1 cellular context compared by ENCODE assay signal in the genomic region with DNA sequence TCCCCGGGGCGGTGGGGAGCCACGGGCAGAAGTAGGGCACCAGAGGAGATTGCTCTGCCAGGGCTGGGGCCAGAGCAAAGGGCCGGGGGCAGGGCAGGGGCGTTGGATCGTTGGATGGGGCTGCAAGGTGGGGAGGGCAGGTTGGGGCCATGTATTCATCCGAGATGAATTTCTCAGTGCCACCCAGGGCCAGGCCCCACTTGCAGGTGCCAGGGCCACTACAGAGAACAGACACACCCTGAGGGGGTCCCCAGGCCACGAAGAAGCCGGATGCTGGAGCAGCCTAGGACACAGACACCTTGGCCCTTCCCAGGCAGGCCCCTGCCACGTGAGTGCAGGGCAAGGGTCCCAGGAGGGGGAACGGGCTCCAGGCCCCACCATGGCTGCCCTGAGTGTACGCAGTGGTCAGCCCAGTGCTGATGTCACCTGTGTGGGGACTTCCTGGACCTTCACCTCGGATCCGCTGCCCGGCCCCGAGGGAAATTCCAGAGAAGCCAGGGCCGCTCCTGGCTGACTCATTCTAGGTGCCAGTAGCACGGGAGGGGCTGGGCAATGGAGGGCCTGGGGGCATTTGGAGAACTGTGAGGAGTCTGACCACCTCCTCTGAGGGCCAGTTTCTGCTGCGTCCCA.
A peak's percentile ranks its signal among the peaks of the same experiment; 100 is the strongest.
TF ChIP-seq lines count a peak whose summit lies in the region.

No MANE protein-coding gene starts in this region.

TF ChIP-seq in HepG2, 621 proteins besides CTCF, POLR2A, EP300 and RAD21 (continued from another document and continues in another):
- no peak for TF ChIP-seq LCORL (IDR thresholded peaks at IDR 0.05)
- peak; percentile 85 for TF ChIP-seq LCORL (CRISPR knock-in tag; IDR thresholded peaks at IDR 0.05)
- TF ChIP-seq CHCHD3 (CRISPR knock-in tag; IDR thresholded peaks at IDR 0.05): no peak
- TF ChIP-seq MXI1 (IDR thresholded peaks at IDR 0.05; ENCODE audit: borderline replicate concordance, low read depth, low read length): peak; percentile 53; the same call in 1 of the 3 replicates
- TF ChIP-seq ZNF678 (CRISPR knock-in tag; IDR thresholded peaks at IDR 0.05): no peak
- peak; percentile 91 for TF ChIP-seq HIVEP1 (CRISPR knock-in tag; IDR thresholded peaks at IDR 0.05)
- no peak for TF ChIP-seq KDM5A (IDR thresholded peaks at IDR 0.05; ENCODE audit: borderline replicate concordance, low read length)
- no peak; the same call in 1 of the 2 replicates for TF ChIP-seq LBX2 (CRISPR knock-in tag; IDR thresholded peaks at IDR 0.05; ENCODE audit: borderline replicate concordance)
- no peak for TF ChIP-seq ZKSCAN5 (CRISPR knock-in tag; IDR thresholded peaks at IDR 0.05)
- 0 out of 2 replicates have a peak, but pooled peaks have one; percentile 26 for TF ChIP-seq PPARG (CRISPR knock-in tag; conservative IDR thresholded peaks at IDR 0.05)
- no peak for TF ChIP-seq ZNF569 (CRISPR knock-in tag; IDR thresholded peaks at IDR 0.05; ENCODE audit: borderline replicate concordance)
- no peak for TF ChIP-seq HNRNPK (IDR thresholded peaks at IDR 0.05; ENCODE audit: low read depth, low read length, poor library complexity, severe bottlenecking)
- TF ChIP-seq, protein P1, sequence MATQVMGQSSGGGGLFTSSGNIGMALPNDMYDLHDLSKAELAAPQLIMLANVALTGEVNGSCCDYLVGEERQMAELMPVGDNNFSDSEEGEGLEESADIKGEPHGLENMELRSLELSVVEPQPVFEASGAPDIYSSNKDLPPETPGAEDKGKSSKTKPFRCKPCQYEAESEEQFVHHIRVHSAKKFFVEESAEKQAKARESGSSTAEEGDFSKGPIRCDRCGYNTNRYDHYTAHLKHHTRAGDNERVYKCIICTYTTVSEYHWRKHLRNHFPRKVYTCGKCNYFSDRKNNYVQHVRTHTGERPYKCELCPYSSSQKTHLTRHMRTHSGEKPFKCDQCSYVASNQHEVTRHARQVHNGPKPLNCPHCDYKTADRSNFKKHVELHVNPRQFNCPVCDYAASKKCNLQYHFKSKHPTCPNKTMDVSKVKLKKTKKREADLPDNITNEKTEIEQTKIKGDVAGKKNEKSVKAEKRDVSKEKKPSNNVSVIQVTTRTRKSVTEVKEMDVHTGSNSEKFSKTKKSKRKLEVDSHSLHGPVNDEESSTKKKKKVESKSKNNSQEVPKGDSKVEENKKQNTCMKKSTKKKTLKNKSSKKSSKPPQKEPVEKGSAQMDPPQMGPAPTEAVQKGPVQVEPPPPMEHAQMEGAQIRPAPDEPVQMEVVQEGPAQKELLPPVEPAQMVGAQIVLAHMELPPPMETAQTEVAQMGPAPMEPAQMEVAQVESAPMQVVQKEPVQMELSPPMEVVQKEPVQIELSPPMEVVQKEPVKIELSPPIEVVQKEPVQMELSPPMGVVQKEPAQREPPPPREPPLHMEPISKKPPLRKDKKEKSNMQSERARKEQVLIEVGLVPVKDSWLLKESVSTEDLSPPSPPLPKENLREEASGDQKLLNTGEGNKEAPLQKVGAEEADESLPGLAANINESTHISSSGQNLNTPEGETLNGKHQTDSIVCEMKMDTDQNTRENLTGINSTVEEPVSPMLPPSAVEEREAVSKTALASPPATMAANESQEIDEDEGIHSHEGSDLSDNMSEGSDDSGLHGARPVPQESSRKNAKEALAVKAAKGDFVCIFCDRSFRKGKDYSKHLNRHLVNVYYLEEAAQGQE (IDR thresholded peaks at IDR 0.05; ENCODE audit: borderline replicate concordance in 1 of 2, low read depth in 1 of 2, low read length in 2 of 2): no peak
- TF ChIP-seq ZFP82 (CRISPR knock-in tag; IDR thresholded peaks at IDR 0.05; ENCODE audit: borderline replicate concordance): 0 out of 2 replicates have a peak, but pooled peaks have one; percentile 30
- no peak for TF ChIP-seq PCBP1 (IDR thresholded peaks at IDR 0.05; ENCODE audit: borderline replicate concordance, low read depth, low read length)
- TF ChIP-seq ZFX (CRISPR knock-in tag; IDR thresholded peaks at IDR 0.05; ENCODE audit: low read depth): peak; percentile 77
- TF ChIP-seq ZNF180 (CRISPR knock-in tag; IDR thresholded peaks at IDR 0.05; ENCODE audit: borderline replicate concordance, low read depth): no peak
- TF ChIP-seq, protein P2, sequence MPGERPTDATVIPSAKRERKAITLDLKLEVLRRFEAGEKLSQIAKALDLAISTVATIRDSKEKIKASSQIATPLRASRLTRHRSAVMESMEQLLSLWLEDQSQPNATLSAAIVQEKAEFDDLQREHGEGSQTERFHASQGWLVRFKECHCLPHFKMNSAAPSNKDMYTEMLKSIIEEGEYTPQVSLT (CRISPR knock-in tag; IDR thresholded peaks at IDR 0.05; ENCODE audit: borderline replicate concordance, low read depth): no peak
- TF ChIP-seq ZNF670 (CRISPR knock-in tag; IDR thresholded peaks at IDR 0.05; ENCODE audit: borderline replicate concordance): no peak
- no peak for TF ChIP-seq ZNF326 (CRISPR knock-in tag; IDR thresholded peaks at IDR 0.05; ENCODE audit: borderline replicate concordance)
- TF ChIP-seq KAT8 (CRISPR knock-in tag; IDR thresholded peaks at IDR 0.05): peak; percentile 54; the same call in 1 of the 2 replicates
- TF ChIP-seq ZNF770 (CRISPR knock-in tag; IDR thresholded peaks at IDR 0.05): no peak
- TF ChIP-seq HNF1B (CRISPR knock-in tag; IDR thresholded peaks at IDR 0.05): peak; percentile 82
- no peak for TF ChIP-seq GPN1 (CRISPR knock-in tag; IDR thresholded peaks at IDR 0.05; ENCODE audit: borderline replicate concordance)
- peak; percentile 33; the same call in 1 of the 2 replicates for TF ChIP-seq HNF4G (IDR thresholded peaks at IDR 0.05; ENCODE audit: borderline replicate concordance, low read depth, low read length)
- peak; percentile 40; the same call in 1 of the 2 replicates for TF ChIP-seq HNF4G (CRISPR knock-in tag; IDR thresholded peaks at IDR 0.05; ENCODE audit: borderline replicate concordance, low read depth)
- no peak for TF ChIP-seq ZNF329 (CRISPR knock-in tag; IDR thresholded peaks at IDR 0.05; ENCODE audit: low read depth)
- TF ChIP-seq, protein P3, sequence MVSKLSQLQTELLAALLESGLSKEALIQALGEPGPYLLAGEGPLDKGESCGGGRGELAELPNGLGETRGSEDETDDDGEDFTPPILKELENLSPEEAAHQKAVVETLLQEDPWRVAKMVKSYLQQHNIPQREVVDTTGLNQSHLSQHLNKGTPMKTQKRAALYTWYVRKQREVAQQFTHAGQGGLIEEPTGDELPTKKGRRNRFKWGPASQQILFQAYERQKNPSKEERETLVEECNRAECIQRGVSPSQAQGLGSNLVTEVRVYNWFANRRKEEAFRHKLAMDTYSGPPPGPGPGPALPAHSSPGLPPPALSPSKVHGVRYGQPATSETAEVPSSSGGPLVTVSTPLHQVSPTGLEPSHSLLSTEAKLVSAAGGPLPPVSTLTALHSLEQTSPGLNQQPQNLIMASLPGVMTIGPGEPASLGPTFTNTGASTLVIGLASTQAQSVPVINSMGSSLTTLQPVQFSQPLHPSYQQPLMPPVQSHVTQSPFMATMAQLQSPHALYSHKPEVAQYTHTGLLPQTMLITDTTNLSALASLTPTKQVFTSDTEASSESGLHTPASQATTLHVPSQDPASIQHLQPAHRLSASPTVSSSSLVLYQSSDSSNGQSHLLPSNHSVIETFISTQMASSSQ (IDR thresholded peaks at IDR 0.05; ENCODE audit: low read depth): no peak
- TF ChIP-seq, protein P3 (CRISPR knock-in tag; IDR thresholded peaks at IDR 0.05; ENCODE audit: borderline replicate concordance): no peak
- TF ChIP-seq KLF15 (CRISPR knock-in tag; IDR thresholded peaks at IDR 0.05; ENCODE audit: borderline replicate concordance): no peak
- no peak for TF ChIP-seq ADNP (CRISPR knock-in tag; IDR thresholded peaks at IDR 0.05)
- TF ChIP-seq KDM5B (CRISPR knock-in tag; IDR thresholded peaks at IDR 0.05; ENCODE audit: borderline replicate concordance): peak; percentile 48; the same call in 1 of the 2 replicates
- peak; percentile 44; the same call in 1 of the 2 replicates for TF ChIP-seq TAF1 (CRISPR knock-in tag; IDR thresholded peaks at IDR 0.05)
- no peak for TF ChIP-seq ZNF616 (CRISPR knock-in tag; IDR thresholded peaks at IDR 0.05; ENCODE audit: low read depth)
- TF ChIP-seq SNAPC4 (CRISPR knock-in tag; IDR thresholded peaks at IDR 0.05): no peak
- TF ChIP-seq SRY (CRISPR knock-in tag; IDR thresholded peaks at IDR 0.05): 0 out of 2 replicates have a peak, but pooled peaks have one; percentile 32
- TF ChIP-seq ZNF543 (CRISPR knock-in tag; IDR thresholded peaks at IDR 0.05): no peak
- TF ChIP-seq ZBTB1 (CRISPR knock-in tag; IDR thresholded peaks at IDR 0.05; ENCODE audit: borderline replicate concordance): no peak
- TF ChIP-seq CREB1 (IDR thresholded peaks at IDR 0.05): peak; percentile 38; the same call in 1 of the 2 replicates
- no peak for TF ChIP-seq CREB1 (CRISPR knock-in tag; IDR thresholded peaks at IDR 0.05)
